16 cellular contexts compared by ENCODE assay signal in the genomic region with DNA sequence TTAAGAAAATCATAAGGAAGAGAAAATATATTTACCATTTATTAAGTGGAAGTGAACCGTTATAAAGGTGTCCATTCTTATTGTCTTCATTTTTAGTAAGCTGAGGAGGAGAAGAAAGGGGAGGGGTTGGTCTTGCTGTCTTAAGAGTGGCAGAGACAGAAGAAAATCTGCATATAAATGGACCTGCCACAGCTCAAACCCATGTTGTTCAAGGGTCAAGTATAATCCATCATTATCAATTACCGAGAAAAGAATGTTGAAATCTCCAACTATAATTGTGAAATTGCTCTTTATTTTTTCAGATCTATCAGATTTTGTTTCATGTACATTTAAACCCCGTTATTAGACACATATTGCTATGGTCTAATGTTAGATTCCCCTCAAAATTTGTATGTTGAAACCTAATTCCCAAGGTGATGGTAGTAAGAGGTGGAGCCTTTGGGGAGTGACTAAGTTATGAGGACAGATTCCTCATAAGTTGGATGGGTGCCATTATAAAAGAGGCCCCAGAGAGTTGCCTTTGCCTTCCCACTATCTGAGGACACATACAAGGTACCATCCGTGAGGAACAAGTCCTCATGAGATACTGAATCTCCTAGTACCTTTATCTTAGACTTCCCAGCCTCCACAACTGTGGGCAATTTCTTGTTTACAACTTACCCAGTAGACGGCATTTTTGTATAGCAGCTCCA. TPM values are rescaled to one million over a fixed set of nuclear protein-coding genes. Genes with fewer than 3 reads are reported as not detected.
DNase-seq lines count a peak whose midpoint lies in the region; ATAC-seq and TF ChIP-seq lines count a peak whose summit lies in the region.
"Had no signal": no experiment of that assay in that cellular context is flagged by ENCODE, and none has a peak within 500 bp of the region (broad histone marks: within the 10 kb centered on the region; RNA-seq: fewer than 3 reads in every experiment).

No MANE protein-coding gene starts in this region.

- no peaks in the 10 kb centered on the region for H3K9me3 ChIP-seq in GM23248 (ENCODE audit: low read depth)
- no peaks in the 10 kb centered on the region for H3K9me3 ChIP-seq in trophoblast cell (ENCODE audit: insufficient read depth, low read depth, low read length)

- H3K79me2 ChIP-seq in GM23248 (ENCODE audit: insufficient read depth): no peaks in the 10 kb centered on the region
- no peaks in the 10 kb centered on the region for H3K79me2 ChIP-seq in trophoblast cell (ENCODE audit: control insufficient read depth, insufficient read depth, low read length, poor library complexity)

- H3K9ac ChIP-seq in GM23248 (no peak overlapping the region), trophoblast cell (ENCODE audit: low read length) (no peak overlapping the region)
- H3K9ac ChIP-seq: BLaER1 had no signal

- no peaks in the 10 kb centered on the region for H4K20me1 ChIP-seq in GM23248 (ENCODE audit: insufficient read depth)
- H4K20me1 ChIP-seq: BLaER1 had no signal

- no peak overlapping the region for H2BK12ac ChIP-seq in trophoblast cell (ENCODE audit: low read length)

- no peak overlapping the region for H3K23ac ChIP-seq in trophoblast cell (ENCODE audit: low read length)

- H2BK120ac ChIP-seq in trophoblast cell (ENCODE audit: insufficient read depth, low read length, poor library complexity): no peak overlapping the region

- ATAC-seq in GM18858 (IDR thresholded peaks at IDR 0.05; ENCODE audit: unreplicated experiment): no peak
- ATAC-seq in GM21723 (IDR thresholded peaks at IDR 0.05; ENCODE audit: unreplicated experiment): no peak
- ATAC-seq: GM23338 had no signal

- H3F3A ChIP-seq in GM23248 (ENCODE audit: insufficient read depth): no peaks in the 10 kb centered on the region

- DNase-seq in GM23248 (peak; percentile 9), M059J (ENCODE audit: low read depth) (peak; percentile 3), epithelial cell of esophagus (ENCODE audit: low read depth) (peak; percentile 18), trophoblast cell (peak; percentile 30 to 72), caudate nucleus (lab: John Stamatoyannopoulos, UW) (no peak)
- DNase-seq: AML-193; Caco-2; CD8-positive, alpha-beta memory T cell; DND-41; GF-D8; H7 had no signal

- no peak overlapping the region for H3K27ac ChIP-seq in GM23248
- H3K27ac ChIP-seq in trophoblast cell (ENCODE audit: low read depth, low read length): no peak overlapping the region
- H3K27ac ChIP-seq in caudate nucleus (ENCODE audit: low read depth, low read length): no peak overlapping the region
- H3K27ac ChIP-seq: BLaER1 had no signal

- no peak overlapping the region for H3K4me3 ChIP-seq in GM23248
- no peak overlapping the region for H3K4me3 ChIP-seq in epithelial cell of esophagus (ENCODE audit: low read length)
- no peak overlapping the region for H3K4me3 ChIP-seq in trophoblast cell (ENCODE audit: low read depth, low read length)
- H3K4me3 ChIP-seq: BLaER1, GM23338 had no signal

- no peak overlapping the region for H3K4ac ChIP-seq in trophoblast cell (ENCODE audit: low read depth, low read length)

- no peaks in the 10 kb centered on the region for H3K27me3 ChIP-seq in GM23248 (replicated peaks; ENCODE audit: insufficient read depth)
- no peaks in the 10 kb centered on the region for H3K27me3 ChIP-seq in trophoblast cell (ENCODE audit: insufficient read depth, low read length)
- H3K27me3 ChIP-seq: BLaER1 had no signal

- no peaks in the 10 kb centered on the region for H3K4me1 ChIP-seq in GM23248 (ENCODE audit: insufficient read depth)
- peaks cover 0 to 3% of the 10 kb centered on the region in 2 experiments for H3K4me1 ChIP-seq in trophoblast cell (ENCODE audit: control insufficient read depth in 1 of 2, insufficient read depth in 2 of 2, low read length in 2 of 2)
- H3K4me1 ChIP-seq: BLaER1 had no signal

- WGBS in GM23248 (ENCODE audit: low coverage in 1 of 2, low lambda C conversion rate in 2 of 2, missing lambda C conversion rate in 2 of 2), 2 experiments: 63 to 64% methylated on average over 5 of the region's 5 CpGs
- no CpG with 5 or more reads among the region's 5 CpGs for WGBS in trophoblast cell (ENCODE audit: extremely low coverage, insufficient coverage, insufficient read length)

- no peak for TF ChIP-seq CTCF in epithelial cell of esophagus (IDR thresholded peaks at IDR 0.05; ENCODE audit: insufficient read depth, low read depth, low read length, missing control alignments)

- H3K18ac ChIP-seq in trophoblast cell (ENCODE audit: low read length): no peak overlapping the region

- no peak overlapping the region for H4K91ac ChIP-seq in trophoblast cell (ENCODE audit: low read depth, low read length)

- no peak overlapping the region for H3K4me2 ChIP-seq in GM23248 (ENCODE audit: unreplicated experiment)
- no peak overlapping the region for H3K4me2 ChIP-seq in trophoblast cell (ENCODE audit: low read length)
- H3K4me2 ChIP-seq: BLaER1, GM23338 had no signal

- H3K9me2 ChIP-seq in GM23248 (ENCODE audit: insufficient read depth): no peaks in the 10 kb centered on the region

- in situ Hi-C loops in GM23248 (cut with MboI): no loop called here

- no peaks in the 10 kb centered on the region for H3K79me1 ChIP-seq in trophoblast cell (ENCODE audit: low read length)

- H4K8ac ChIP-seq in trophoblast cell (ENCODE audit: low read depth, low read length): no peak overlapping the region

- H2BK5ac ChIP-seq in trophoblast cell (ENCODE audit: low read depth, low read length, poor library complexity): no peak overlapping the region

- H3K14ac ChIP-seq in trophoblast cell (ENCODE audit: low read length): no peak overlapping the region

- no peak overlapping the region for H2AK5ac ChIP-seq in trophoblast cell (ENCODE audit: low read length)

- H2AFZ ChIP-seq in GM23248: no peak overlapping the region
- no peak overlapping the region for H2AFZ ChIP-seq in trophoblast cell (ENCODE audit: insufficient read depth, low read length, poor library complexity)
- H2AFZ ChIP-seq: GM23338 had no signal

- H3K36me3 ChIP-seq in GM23248 (ENCODE audit: low read depth): no peaks in the 10 kb centered on the region
- H3K36me3 ChIP-seq in trophoblast cell (ENCODE audit: control insufficient read depth in 1 of 2, insufficient read depth in 2 of 2, low read length in 2 of 2): peaks cover 0 to 2% of the 10 kb centered on the region in 2 experiments
- H3K36me3 ChIP-seq: BLaER1 had no signal

- H4K12ac ChIP-seq in trophoblast cell (ENCODE audit: low read depth, low read length): no peak overlapping the region

RNA-seq across cellular contexts. Expression of a gene that starts 58.5 kb away (rescaled TPM):
- 24.0 and 24.9 TPM in 2 replicates for total RNA-seq in GM23248 (2014; rRNA removed; shearing (Covaris generic))
- 17.8 and 20.2 TPM in 2 replicates for polyA plus RNA-seq in GM23248 (2016; fragmentation: Nextera tagmentation; extraction: Ambion mirVana)
- total RNA-seq in M059J (2014; rRNA removed; shearing (Covaris generic)): 8.6 and 10.9 TPM in 2 replicates
- polyA plus RNA-seq in trophoblast cell (2013): 11.9 and 12.9 TPM in 2 replicates
- polyA plus RNA-seq: IgD-negative memory B cell had no signal

Comparison
In these comparisons a context has a peak if more than half of its experiments do, and no peak if none do; other contexts are left out.
1. DNase-seq: peak in GM23248 (single experiment), M059J (single experiment), epithelial cell of esophagus (single experiment) and trophoblast cell (2 of 2); none in caudate nucleus (0 of 61).